Comparison of ENCODE assay signal across 7 cellular contexts in the genomic region with DNA sequence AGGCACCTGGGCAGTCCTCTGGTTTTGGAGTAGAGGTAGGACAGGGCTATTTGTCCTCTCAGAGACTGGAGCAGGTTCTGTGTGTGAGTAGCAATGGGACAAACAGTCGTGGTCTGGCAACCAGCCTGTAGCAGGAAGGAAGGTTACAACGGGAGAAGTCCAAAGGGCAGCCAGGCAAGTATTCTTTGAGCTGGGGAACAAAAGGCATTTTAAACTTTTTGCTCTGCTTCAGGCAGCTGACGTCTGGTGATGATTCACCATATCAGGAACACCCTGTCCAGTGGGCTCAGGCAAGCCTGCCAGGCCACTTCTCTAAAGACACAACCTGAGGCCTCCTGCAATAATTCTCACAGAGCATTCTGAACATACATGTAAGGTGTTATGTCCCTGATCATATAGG.
A peak's percentile ranks its signal among the peaks of the same experiment; 100 is the strongest.
DNase-seq lines count a peak whose midpoint lies in the region; ATAC-seq, FAIRE-seq and TF ChIP-seq lines count a peak whose summit lies in the region.
"Not testable (repeated sequence)": the region's sequence is repeated elsewhere in the genome, so short reads cannot be mapped to it uniquely, and the experiment has no call there.

No MANE protein-coding gene starts in this region.

- H3K56ac ChIP-seq in IMR-90 (ENCODE audit: extremely low read depth, insufficient read depth, low read length), result not testable (repeated sequence)

- H3K9me1 ChIP-seq in IMR-90 (ENCODE audit: insufficient read depth, low read length), result not testable (repeated sequence)

- H3K4me2 ChIP-seq in IMR-90 (ENCODE audit: low read depth, low read length); HepG2 (ENCODE audit: low read depth, low read length): not testable (repeated sequence)

- not testable (repeated sequence) for H2BK120ac ChIP-seq in IMR-90 (ENCODE audit: low read depth, low read length)

- not testable (repeated sequence) for H2BK5ac ChIP-seq in IMR-90 (ENCODE audit: low read depth, low read length, poor library complexity, severe bottlenecking)

- ATAC-seq in IMR-90 (ENCODE audit: low read depth) (peak; percentile 32; the same call in 1 of the 2 replicates), left cardiac atrium (peak in 1 of 2 donors; percentile 38), HepG2 (peak; percentile 90), mucosa of descending colon (peak; percentile 99)

- not testable (repeated sequence) for H4K8ac ChIP-seq in IMR-90 (ENCODE audit: low read depth in 2 of 2, low read length in 2 of 2)

- H4K20me1 ChIP-seq in IMR-90 (ENCODE audit: insufficient read depth, low read length); HepG2 (ENCODE audit: insufficient read depth, low read length): not testable (repeated sequence)

- not testable (repeated sequence) for H2BK15ac ChIP-seq in IMR-90 (ENCODE audit: low read depth, low read length)

- not testable (repeated sequence) for H3K18ac ChIP-seq in IMR-90 (ENCODE audit: low read depth, low read length)

- not testable (repeated sequence) for TF ChIP-seq CTCF in IMR-90 (conservative IDR thresholded peaks at IDR 0.05; ENCODE audit: low read depth, low read length); adrenal gland (IDR thresholded peaks at IDR 0.05); HepG2 (CRISPR knock-in tag; IDR thresholded peaks at IDR 0.05); mucosa of descending colon (IDR thresholded peaks at IDR 0.05); sigmoid colon (IDR thresholded peaks at IDR 0.05)

- H3K9ac ChIP-seq in IMR-90 (ENCODE audit: low read depth, low read length); HepG2 (ENCODE audit: insufficient read depth, low read depth, low read length): not testable (repeated sequence)

- not testable (repeated sequence) for H3K27ac ChIP-seq in IMR-90 (ENCODE audit: insufficient read depth, low read length); HepG2 (ENCODE audit: extremely low read length, insufficient read depth, low read length); sigmoid colon
- peak overlapping the region in 1 of 5 donors; percentile 45 for H3K27ac ChIP-seq in adrenal gland

- not testable (repeated sequence) for H3K36me3 ChIP-seq in IMR-90 (ENCODE audit: control insufficient read depth, insufficient read depth, low read length); adrenal gland (replicated peaks in 1 of 2); HepG2 (replicated peaks in 1 of 2; ENCODE audit: control insufficient read depth in 1 of 2, insufficient read depth in 2 of 2, low read length in 2 of 2); mucosa of descending colon (ENCODE audit: low read depth); sigmoid colon

- intact Hi-C loops in IMR-90 (cut with micrococcal nuclease); adrenal gland (cut with DNase I); left cardiac atrium (cut with DNase I); HepG2 (cut with micrococcal nuclease; ENCODE audit: unreplicated experiment); mucosa of descending colon (cut with DNase I, micrococcal nuclease); sigmoid colon (cut with DNase I): not testable (repeated sequence)

- not testable (repeated sequence) for H2BK20ac ChIP-seq in IMR-90 (ENCODE audit: low read depth, low read length)

- in situ Hi-C loops in IMR-90 (cut with MboI; ENCODE audit: low sequenced_read_pairs); HepG2 (cut with HindIII; ENCODE audit: extremely low pct_ligation_motif_present, low pct_unique_long_range_greater_than_20kb): not testable (repeated sequence)

- H3K27me3 ChIP-seq in IMR-90 (ENCODE audit: control insufficient read depth, insufficient read depth, low read length); adrenal gland; HepG2 (ENCODE audit: control insufficient read depth in 1 of 2, insufficient read depth in 2 of 2, low read length in 2 of 2); sigmoid colon: not testable (repeated sequence)

- POLR2A ChIA-PET in IMR-90 (lab: Charles Lee; ENCODE audit: unreplicated experiment); HepG2 (lab: Yijun Ruan, JAX): not testable (repeated sequence)

- BruUV-seq in IMR-90 (replicated peaks; lab: Mats Ljungman, UMichigan); HepG2 (replicated peaks; lab: Mats Ljungman, UMichigan): not testable (repeated sequence)

- not testable (repeated sequence) for DNase-seq in IMR-90; HepG2 (ENCODE audit: low spot score)
- DNase-seq in adrenal gland (peak in 6 of 7 donors; percentile 16 to 68 (median 40)), dermis blood vessel endothelial cell (peak; percentile 10), left cardiac atrium (peak; percentile 15), mucosa of descending colon (peak; percentile 60 to 75 (median 62)), sigmoid colon (peak; percentile 64)

- not testable (repeated sequence) for H3K14ac ChIP-seq in IMR-90 (replicated peaks; ENCODE audit: low read depth, low read length)

- H2AK9ac ChIP-seq in IMR-90 (replicated peaks; ENCODE audit: low read depth, low read length, poor library complexity), result not testable (repeated sequence)

- not testable (repeated sequence) for H4K5ac ChIP-seq in IMR-90 (ENCODE audit: low read depth, low read length)

- H3K79me1 ChIP-seq in IMR-90 (ENCODE audit: low read depth in 1 of 2, low read length in 2 of 2), result not testable (repeated sequence)

- FAIRE-seq in HepG2 (lab: Jason Lieb, UNC), result not testable (repeated sequence)

- H3K4ac ChIP-seq in IMR-90 (ENCODE audit: low read depth, low read length), result not testable (repeated sequence)

- H3K23ac ChIP-seq in IMR-90 (ENCODE audit: low read depth, low read length), result not testable (repeated sequence)

- TF ChIP-seq EP300 in HepG2 (IDR thresholded peaks at IDR 0.05; ENCODE audit: low read depth in 2 of 2, low read length in 2 of 2); HepG2 (CRISPR knock-in tag; IDR thresholded peaks at IDR 0.05; ENCODE audit: borderline replicate concordance); sigmoid colon (IDR thresholded peaks at IDR 0.05): not testable (repeated sequence)

- not testable (repeated sequence) for TF ChIP-seq POLR2A in IMR-90 (IDR thresholded peaks at IDR 0.05; ENCODE audit: low read depth, low read length); adrenal gland (IDR thresholded peaks at IDR 0.05); HepG2 (IDR thresholded peaks at IDR 0.05; ENCODE audit: insufficient read depth in 1 of 2, low read depth in 2 of 2, low read length in 2 of 2); sigmoid colon (IDR thresholded peaks at IDR 0.05)

- H4K91ac ChIP-seq in IMR-90 (ENCODE audit: insufficient read depth, low read depth, low read length), result not testable (repeated sequence)

- not testable (repeated sequence) for H2AK5ac ChIP-seq in IMR-90 (ENCODE audit: low read depth, low read length)

- not testable (repeated sequence) for H3K4me1 ChIP-seq in IMR-90 (ENCODE audit: control insufficient read depth, insufficient read depth, low read length); adrenal gland (replicated peaks in 1 of 2); HepG2 (ENCODE audit: insufficient read depth, low read length); mucosa of descending colon (ENCODE audit: low read depth); sigmoid colon

- no CpG with 5 or more reads among the region's 3 CpGs for WGBS in IMR-90 (ENCODE audit: extremely low coverage in 2 of 2, insufficient read length in 1 of 2), 2 experiments
- 10 to 32% (median 16%) methylated on average over 2 to 3 of the region's 3 CpGs for WGBS in adrenal gland, 4 donors
- 0% methylated on average over 3 of the region's 3 CpGs for WGBS in HepG2 (ENCODE audit: low lambda C conversion rate)
- WGBS in sigmoid colon, 2 donors, result 3 to 23% methylated on average over 3 of the region's 3 CpGs

- H3K9me3 ChIP-seq in IMR-90 (ENCODE audit: control insufficient read depth, insufficient read depth, low read length); adrenal gland (replicated peaks in 1 of 3); HepG2 (ENCODE audit: low read length); mucosa of descending colon; sigmoid colon: not testable (repeated sequence)

- dilution Hi-C loops in IMR-90 (cut with HindIII; ENCODE audit: low sequenced_read_pairs, unreplicated experiment), result not testable (repeated sequence)

- CTCF ChIA-PET in IMR-90 (lab: Yijun Ruan, JAX); HepG2 (lab: Yijun Ruan, JAX; ENCODE audit: low intra/inter-chr PET ratio, low total read pairs): not testable (repeated sequence)

- not testable (repeated sequence) for H2AFZ ChIP-seq in IMR-90 (replicated peaks; ENCODE audit: low read length, poor library complexity); HepG2 (ENCODE audit: low read length)

- not testable (repeated sequence) for H3K4me3 ChIP-seq in IMR-90 (ENCODE audit: insufficient read depth, low read depth, low read length); adrenal gland; HepG2 (replicated peaks in 1 of 3; ENCODE audit: insufficient read depth in 1 of 3, low read depth in 2 of 3, low read length in 3 of 3); mucosa of descending colon; sigmoid colon

- TF ChIP-seq RAD21 in IMR-90 (IDR thresholded peaks at IDR 0.05; ENCODE audit: low read length); HepG2 (CRISPR knock-in tag; IDR thresholded peaks at IDR 0.05): not testable (repeated sequence)

- not testable (repeated sequence) for H3K79me2 ChIP-seq in HepG2 (ENCODE audit: insufficient read depth, low read length)
